1 cellular context compared by ENCODE assay signal in the genomic region with DNA sequence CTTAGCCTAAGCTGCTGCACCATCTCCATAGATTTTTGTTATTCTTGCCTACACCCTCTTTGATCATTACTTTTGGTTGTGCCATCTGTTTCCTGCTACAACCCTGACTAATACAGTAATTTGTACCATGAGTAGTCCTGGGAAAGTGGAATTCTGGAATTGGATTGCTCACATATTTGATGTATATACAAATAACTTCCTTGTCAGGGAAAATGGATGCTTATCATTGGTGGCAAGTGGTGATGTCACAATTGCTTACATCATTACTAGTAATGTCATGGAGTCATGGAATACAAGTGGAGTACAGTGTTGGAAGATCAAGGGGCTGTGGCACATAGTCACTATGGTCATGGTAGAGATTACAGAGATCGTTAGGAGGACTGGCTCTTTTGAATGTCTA.
TF ChIP-seq lines count a peak whose summit lies in the region.

No MANE protein-coding gene starts in this region.

TF ChIP-seq in GM23338, 12 proteins besides CTCF, POLR2A, EP300 and RAD21 (continued from another document):
- TF ChIP-seq, protein P1, sequence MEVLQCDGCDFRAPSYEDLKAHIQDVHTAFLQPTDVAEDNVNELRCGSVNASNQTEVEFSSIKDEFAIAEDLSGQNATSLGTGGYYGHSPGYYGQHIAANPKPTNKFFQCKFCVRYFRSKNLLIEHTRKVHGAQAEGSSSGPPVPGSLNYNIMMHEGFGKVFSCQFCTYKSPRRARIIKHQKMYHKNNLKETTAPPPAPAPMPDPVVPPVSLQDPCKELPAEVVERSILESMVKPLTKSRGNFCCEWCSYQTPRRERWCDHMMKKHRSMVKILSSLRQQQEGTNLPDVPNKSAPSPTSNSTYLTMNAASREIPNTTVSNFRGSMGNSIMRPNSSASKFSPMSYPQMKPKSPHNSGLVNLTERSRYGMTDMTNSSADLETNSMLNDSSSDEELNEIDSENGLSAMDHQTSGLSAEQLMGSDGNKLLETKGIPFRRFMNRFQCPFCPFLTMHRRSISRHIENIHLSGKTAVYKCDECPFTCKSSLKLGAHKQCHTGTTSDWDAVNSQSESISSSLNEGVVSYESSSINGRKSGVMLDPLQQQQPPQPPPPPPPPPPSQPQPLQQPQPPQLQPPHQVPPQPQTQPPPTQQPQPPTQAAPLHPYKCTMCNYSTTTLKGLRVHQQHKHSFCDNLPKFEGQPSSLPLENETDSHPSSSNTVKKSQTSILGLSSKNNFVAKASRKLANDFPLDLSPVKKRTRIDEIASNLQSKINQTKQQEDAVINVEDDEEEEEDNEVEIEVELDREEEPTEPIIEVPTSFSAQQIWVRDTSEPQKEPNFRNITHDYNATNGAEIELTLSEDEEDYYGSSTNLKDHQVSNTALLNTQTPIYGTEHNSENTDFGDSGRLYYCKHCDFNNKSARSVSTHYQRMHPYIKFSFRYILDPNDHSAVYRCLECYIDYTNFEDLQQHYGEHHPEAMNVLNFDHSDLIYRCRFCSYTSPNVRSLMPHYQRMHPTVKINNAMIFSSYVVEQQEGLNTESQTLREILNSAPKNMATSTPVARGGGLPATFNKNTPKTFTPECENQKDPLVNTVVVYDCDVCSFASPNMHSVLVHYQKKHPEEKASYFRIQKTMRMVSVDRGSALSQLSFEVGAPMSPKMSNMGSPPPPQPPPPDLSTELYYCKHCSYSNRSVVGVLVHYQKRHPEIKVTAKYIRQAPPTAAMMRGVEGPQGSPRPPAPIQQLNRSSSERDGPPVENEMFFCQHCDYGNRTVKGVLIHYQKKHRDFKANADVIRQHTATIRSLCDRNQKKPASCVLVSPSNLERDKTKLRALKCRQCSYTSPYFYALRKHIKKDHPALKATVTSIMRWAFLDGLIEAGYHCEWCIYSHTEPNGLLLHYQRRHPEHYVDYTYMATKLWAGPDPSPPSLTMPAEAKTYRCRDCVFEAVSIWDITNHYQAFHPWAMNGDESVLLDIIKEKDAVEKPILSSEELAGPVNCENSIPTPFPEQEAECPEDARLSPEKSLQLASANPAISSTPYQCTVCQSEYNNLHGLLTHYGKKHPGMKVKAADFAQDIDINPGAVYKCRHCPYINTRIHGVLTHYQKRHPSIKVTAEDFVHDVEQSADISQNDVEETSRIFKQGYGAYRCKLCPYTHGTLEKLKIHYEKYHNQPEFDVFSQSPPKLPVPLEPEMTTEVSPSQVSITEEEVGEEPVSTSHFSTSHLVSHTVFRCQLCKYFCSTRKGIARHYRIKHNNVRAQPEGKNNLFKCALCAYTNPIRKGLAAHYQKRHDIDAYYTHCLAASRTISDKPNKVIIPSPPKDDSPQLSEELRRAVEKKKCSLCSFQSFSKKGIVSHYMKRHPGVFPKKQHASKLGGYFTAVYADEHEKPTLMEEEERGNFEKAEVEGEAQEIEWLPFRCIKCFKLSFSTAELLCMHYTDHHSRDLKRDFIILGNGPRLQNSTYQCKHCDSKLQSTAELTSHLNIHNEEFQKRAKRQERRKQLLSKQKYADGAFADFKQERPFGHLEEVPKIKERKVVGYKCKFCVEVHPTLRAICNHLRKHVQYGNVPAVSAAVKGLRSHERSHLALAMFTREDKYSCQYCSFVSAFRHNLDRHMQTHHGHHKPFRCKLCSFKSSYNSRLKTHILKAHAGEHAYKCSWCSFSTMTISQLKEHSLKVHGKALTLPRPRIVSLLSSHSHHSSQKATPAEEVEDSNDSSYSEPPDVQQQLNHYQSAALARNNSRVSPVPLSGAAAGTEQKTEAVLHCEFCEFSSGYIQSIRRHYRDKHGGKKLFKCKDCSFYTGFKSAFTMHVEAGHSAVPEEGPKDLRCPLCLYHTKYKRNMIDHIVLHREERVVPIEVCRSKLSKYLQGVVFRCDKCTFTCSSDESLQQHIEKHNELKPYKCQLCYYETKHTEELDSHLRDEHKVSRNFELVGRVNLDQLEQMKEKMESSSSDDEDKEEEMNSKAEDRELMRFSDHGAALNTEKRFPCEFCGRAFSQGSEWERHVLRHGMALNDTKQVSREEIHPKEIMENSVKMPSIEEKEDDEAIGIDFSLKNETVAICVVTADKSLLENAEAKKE (CRISPR knock-in tag; IDR thresholded peaks at IDR 0.05), result no peak
- TF ChIP-seq STAT1 (IDR thresholded peaks at IDR 0.05; ENCODE audit: unreplicated experiment) (no peak), EZH2phosphoT487 (IDR thresholded peaks at IDR 0.05; ENCODE audit: unreplicated experiment) (no peak), JUNB (IDR thresholded peaks at IDR 0.05; ENCODE audit: unreplicated experiment) (no peak), POLR2AphosphoS5 (IDR thresholded peaks at IDR 0.05; ENCODE audit: low read depth) (no peak), ZNF331 (CRISPR knock-in tag; IDR thresholded peaks at IDR 0.05; ENCODE audit: low read depth) (no peak), ZNF114 (CRISPR knock-in tag; IDR thresholded peaks at IDR 0.05) (no peak)
- TF ChIP-seq, protein P2, sequence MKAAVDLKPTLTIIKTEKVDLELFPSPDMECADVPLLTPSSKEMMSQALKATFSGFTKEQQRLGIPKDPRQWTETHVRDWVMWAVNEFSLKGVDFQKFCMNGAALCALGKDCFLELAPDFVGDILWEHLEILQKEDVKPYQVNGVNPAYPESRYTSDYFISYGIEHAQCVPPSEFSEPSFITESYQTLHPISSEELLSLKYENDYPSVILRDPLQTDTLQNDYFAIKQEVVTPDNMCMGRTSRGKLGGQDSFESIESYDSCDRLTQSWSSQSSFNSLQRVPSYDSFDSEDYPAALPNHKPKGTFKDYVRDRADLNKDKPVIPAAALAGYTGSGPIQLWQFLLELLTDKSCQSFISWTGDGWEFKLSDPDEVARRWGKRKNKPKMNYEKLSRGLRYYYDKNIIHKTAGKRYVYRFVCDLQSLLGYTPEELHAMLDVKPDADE (IDR thresholded peaks at IDR 0.05), result no peak
